Comparison of ENCODE assay signal across 8 cellular contexts in genomic region chr11:125625594-125626380, GRCh38. TPM values are rescaled to one million over a fixed set of nuclear protein-coding genes. Genes with fewer than 3 reads are reported as not detected.
DNase-seq lines count a peak whose midpoint lies in the region; ATAC-seq and TF ChIP-seq lines count a peak whose summit lies in the region.

No MANE protein-coding gene starts in this region.

- peak overlapping the region; percentile 94 for H2BK120ac ChIP-seq in IMR-90 (ENCODE audit: low read depth, low read length)

- TF ChIP-seq POLR2A in IMR-90 (IDR thresholded peaks at IDR 0.05; ENCODE audit: low read depth, low read length) = peak; percentile 78

- H2AFZ ChIP-seq in IMR-90 (replicated peaks; ENCODE audit: low read length, poor library complexity) = peak overlapping the region; percentile 98

- H3K4me3 ChIP-seq in IMR-90 (ENCODE audit: insufficient read depth, low read depth, low read length) = peak overlapping the region; percentile 72
- H3K4me3 ChIP-seq in muscle layer of duodenum (ENCODE audit: low read depth in 1 of 2, low read length in 2 of 2) = peak overlapping the region; percentile 91 to 96

- 1% methylated on average over 28 of the region's 60 CpGs; no CpG with 5 or more reads in 1 of the 2 experiments for WGBS in IMR-90 (ENCODE audit: extremely low coverage in 2 of 2, insufficient read length in 1 of 2), 2 experiments

- H3K9ac ChIP-seq in IMR-90 (ENCODE audit: low read depth, low read length) = peak overlapping the region; percentile 92

- peak overlapping the region; percentile 97 for H2BK5ac ChIP-seq in IMR-90 (ENCODE audit: low read depth, low read length, poor library complexity, severe bottlenecking)

- peak overlapping the region; percentile 96 for H4K91ac ChIP-seq in IMR-90 (ENCODE audit: insufficient read depth, low read depth, low read length)

- peak overlapping the region; percentile 99 for H3K14ac ChIP-seq in IMR-90 (replicated peaks; ENCODE audit: low read depth, low read length)

- H3K23ac ChIP-seq in IMR-90 (ENCODE audit: low read depth, low read length) = peak overlapping the region; percentile 95

- 0 out of 2 replicates have a peak, but pooled peaks cover 2% of the 10 kb centered on the region for H3K9me1 ChIP-seq in IMR-90 (ENCODE audit: insufficient read depth, low read length)

- peaks cover 3% of the 10 kb centered on the region for H3K36me3 ChIP-seq in IMR-90 (ENCODE audit: control insufficient read depth, insufficient read depth, low read length)
- H3K36me3 ChIP-seq in muscle layer of duodenum (ENCODE audit: control insufficient read depth in 1 of 2, insufficient read depth in 2 of 2, low read length in 2 of 2) = peaks cover 8 to 10% of the 10 kb centered on the region in 2 donors

- no peaks in the 10 kb centered on the region for H3K9me3 Mint-ChIP-seq in activated T-cell treated with anti-CD3 and anti-CD28 coated beads, Interleukin-2, amount 50 U/mL, for 4 hours

- TF ChIP-seq RAD21 in IMR-90 (IDR thresholded peaks at IDR 0.05; ENCODE audit: low read length) = no peak

- no peaks in the 10 kb centered on the region for H3K9me3 ChIP-seq in IMR-90 (ENCODE audit: control insufficient read depth, insufficient read depth, low read length)
- H3K9me3 ChIP-seq in muscle layer of duodenum (ENCODE audit: control insufficient read depth in 1 of 2, low read length in 2 of 2) = no peaks in the 10 kb centered on the region

- CTCF ChIA-PET in IMR-90 (lab: Yijun Ruan, JAX) = no interaction called here

- H3K4ac ChIP-seq in IMR-90 (ENCODE audit: low read depth, low read length) = peak overlapping the region; percentile 98

- H3K4me1 ChIP-seq in IMR-90 (ENCODE audit: control insufficient read depth, insufficient read depth, low read length) (peaks cover 8% of the 10 kb centered on the region), muscle layer of duodenum (ENCODE audit: control insufficient read depth in 1 of 2, insufficient read depth in 2 of 2, low read length in 2 of 2) (peaks cover 9 to 16% of the 10 kb centered on the region in 2 donors)

- peak overlapping the region; percentile 97 for H3K4me3 Mint-ChIP-seq in activated T-cell treated with anti-CD3 and anti-CD28 coated beads, Interleukin-2, amount 50 U/mL, for 4 hours

- in situ Hi-C loops in IMR-90 (cut with MboI; ENCODE audit: low sequenced_read_pairs) = loop anchor here (10.0 kb wide), 1 partner anchor 249 kb away; no protein-coding TSS in a partner anchor

- dilution Hi-C loops in IMR-90 (cut with HindIII; ENCODE audit: low sequenced_read_pairs, unreplicated experiment) = no loop called here

- no peaks in the 10 kb centered on the region for H3K27me3 Mint-ChIP-seq in activated T-cell treated with anti-CD3 and anti-CD28 coated beads, Interleukin-2, amount 50 U/mL, for 4 hours (ENCODE audit: low read depth)

- peaks cover 17% of the 10 kb centered on the region for H3K4me1 Mint-ChIP-seq in activated T-cell treated with anti-CD3 and anti-CD28 coated beads, Interleukin-2, amount 50 U/mL, for 4 hours (ENCODE audit: low read depth)

- peaks cover 11 to 48% of the 10 kb centered on the region in 2 experiments; a peak in 3 of 4 replicates for H3K79me1 ChIP-seq in IMR-90 (ENCODE audit: low read depth in 1 of 2, low read length in 2 of 2)

- peak overlapping the region; percentile 96 for H3K56ac ChIP-seq in IMR-90 (ENCODE audit: extremely low read depth, insufficient read depth, low read length)

- no TSS peak for BruUV-seq in IMR-90 (replicated peaks; lab: Mats Ljungman, UMichigan)

- peak overlapping the region; percentile 90 for H3K18ac ChIP-seq in IMR-90 (ENCODE audit: low read depth, low read length)

- H3K36me3 Mint-ChIP-seq in activated T-cell treated with anti-CD3 and anti-CD28 coated beads, Interleukin-2, amount 50 U/mL, for 4 hours (ENCODE audit: insufficient read depth) = peaks cover 4% of the 10 kb centered on the region

- H4K8ac ChIP-seq in IMR-90 (ENCODE audit: low read depth in 2 of 2, low read length in 2 of 2) = peak overlapping the region; percentile 91 to 99

- peak; percentile 80 for ATAC-seq in GM21529 (IDR thresholded peaks at IDR 0.05; ENCODE audit: unreplicated experiment)
- peak; percentile 73 for ATAC-seq in IMR-90 (ENCODE audit: low read depth)
- ATAC-seq in activated T-cell treated with anti-CD3 and anti-CD28 coated beads, Interleukin-2, amount 50 U/mL, for 4 hours = peak; percentile 94 to 95
- peak; percentile 92 for ATAC-seq in esophagus mucosa

- no peak for TF ChIP-seq CTCF in IMR-90 (conservative IDR thresholded peaks at IDR 0.05; ENCODE audit: low read depth, low read length)

- H2BK20ac ChIP-seq in IMR-90 (ENCODE audit: low read depth, low read length) = peak overlapping the region; percentile 57

- H2BK15ac ChIP-seq in IMR-90 (ENCODE audit: low read depth, low read length) = no peak overlapping the region; the same call in 2 of the 3 replicates

- peak overlapping the region; percentile 95 for H3K4me2 ChIP-seq in IMR-90 (ENCODE audit: low read depth, low read length)

- no peaks in the 10 kb centered on the region for H4K20me1 ChIP-seq in IMR-90 (ENCODE audit: insufficient read depth, low read length)

- H3K27ac ChIP-seq in IMR-90 (ENCODE audit: insufficient read depth, low read length) (peak overlapping the region; percentile 95), muscle layer of duodenum (ENCODE audit: low read length) (peak overlapping the region; percentile 95)

- peak overlapping the region; percentile 91 for H4K5ac ChIP-seq in IMR-90 (ENCODE audit: low read depth, low read length)

- no peaks in the 10 kb centered on the region for H3K27me3 ChIP-seq in IMR-90 (ENCODE audit: control insufficient read depth, insufficient read depth, low read length)
- no peaks in the 10 kb centered on the region for H3K27me3 ChIP-seq in muscle layer of duodenum (ENCODE audit: low read depth, low read length)

- DNase-seq in DMS153 (lab: John Stamatoyannopoulos, UW) (peak; percentile 82), IMR-90 (peak; percentile 85), OCI-M2 (lab: John Stamatoyannopoulos, UW; ENCODE audit: unreplicated experiment) (peak; percentile 53)
- peak; percentile 77 for DNase-seq in activated T-cell treated with anti-CD3 and anti-CD28 coated beads, Interleukin-2, amount 50 U/mL, for 4 hours
- DNase-seq in stimulated activated CD8-positive, alpha-beta memory T cell treated with anti-CD3 and anti-CD28 coated beads, Interleukin-7, amount 100 ng/mL, for 24 hours (ENCODE audit: low read depth) = peak; percentile 81

- H2AK5ac ChIP-seq in IMR-90 (ENCODE audit: low read depth, low read length) = peak overlapping the region; percentile 76; the same call in 1 of the 2 replicates

- intact Hi-C loops in IMR-90 (cut with micrococcal nuclease) = loop anchor here (1.0 to 2.0 kb wide), 2 partner anchors 49 to 249 kb away; no protein-coding TSS in a partner anchor

- H2AK9ac ChIP-seq in IMR-90 (replicated peaks; ENCODE audit: low read depth, low read length, poor library complexity) = peak overlapping the region; percentile 99

- POLR2A ChIA-PET in IMR-90 (lab: Charles Lee; ENCODE audit: unreplicated experiment) = interaction anchor here (1.2 kb wide), 1 partner anchor 277 kb away, joined by 4 read pairs; the partner anchor contains the start of gene PUS3

TF ChIP-seq in IMR-90, 13 proteins besides CTCF, POLR2A, EP300 and RAD21 (continues in another document):
- TF ChIP-seq BHLHE40 (IDR thresholded peaks at IDR 0.05; ENCODE audit: low read depth, low read length) (no peak), MAZ (IDR thresholded peaks at IDR 0.05; ENCODE audit: borderline replicate concordance, low read depth, low read length) (peak; percentile 46; the same call in 1 of the 2 replicates), ELK1 (IDR thresholded peaks at IDR 0.05; ENCODE audit: borderline replicate concordance, low read depth, low read length) (no peak), MXI1 (IDR thresholded peaks at IDR 0.05; ENCODE audit: borderline replicate concordance, low read depth, low read length) (peak; percentile 82), CEBPB (IDR thresholded peaks at IDR 0.05; ENCODE audit: low read depth, low read length) (peak; percentile 64), MAFK (IDR thresholded peaks at IDR 0.05; ENCODE audit: low read depth, low read length) (no peak)

RNA-seq across cellular contexts. Expression of gene CHEK1, which starts 0.8 kb away (rescaled TPM):
- total RNA-seq in IMR-90 (2012; rRNA removed) (22.6 and 30.3 TPM in 2 replicates), esophagus mucosa (14.7 TPM)
- polyA plus RNA-seq in IMR-90 (2012; rRNA removed) = 15.9 and 16.0 TPM in 2 replicates
- polyA plus RNA-seq in IMR-90 (2012; cell fraction: cytosol; rRNA removed) = 2.7 and 6.0 TPM in 2 replicates
- 3.2 and 9.7 TPM in 2 replicates for polyA plus RNA-seq in IMR-90 (2012; cell fraction: nucleus; rRNA removed; ENCODE audit: low replicate concordance)
- 100 to 1,000 TPM in 2 of 3 donors, 10 to 100 TPM in 1; 93.4 to 134 (median 108) TPM for total RNA-seq in activated T-cell treated with anti-CD3 and anti-CD28 coated beads, Interleukin-2, amount 50 U/mL, for 4 hours

RNA-seq across cellular contexts. Expression of gene STT3A, which starts 33.1 kb away (rescaled TPM):
- 346 and 387 TPM in 2 replicates for total RNA-seq in IMR-90 (2012; rRNA removed)
- 180 and 184 TPM in 2 replicates for polyA plus RNA-seq in IMR-90 (2012; rRNA removed)
- 112 and 179 TPM in 2 replicates for polyA plus RNA-seq in IMR-90 (2012; cell fraction: cytosol; rRNA removed)
- 25.4 and 108 TPM in 2 replicates for polyA plus RNA-seq in IMR-90 (2012; cell fraction: nucleus; rRNA removed; ENCODE audit: low replicate concordance)
- 100 to 1,000 TPM; 124 to 148 (median 141) TPM for total RNA-seq in activated T-cell treated with anti-CD3 and anti-CD28 coated beads, Interleukin-2, amount 50 U/mL, for 4 hours
- 73.6 TPM for total RNA-seq in esophagus mucosa

RNA-seq across cellular contexts. Expression of gene ACRV1, which starts 54.9 kb away (rescaled TPM):
- total RNA-seq in IMR-90 (2012; rRNA removed) = not detected in 2 replicates
- polyA plus RNA-seq in IMR-90 (2012; rRNA removed) = not detected in 2 replicates
- polyA plus RNA-seq in IMR-90 (2012; cell fraction: cytosol; rRNA removed) = not detected in 2 replicates
- not detected in 2 replicates for polyA plus RNA-seq in IMR-90 (2012; cell fraction: nucleus; rRNA removed; ENCODE audit: low replicate concordance)
- total RNA-seq in activated T-cell treated with anti-CD3 and anti-CD28 coated beads, Interleukin-2, amount 50 U/mL, for 4 hours = not detected
- total RNA-seq in esophagus mucosa = not detected

RNA-seq across cellular contexts. Expression of gene EI24, which starts 56.5 kb away (rescaled TPM):
- total RNA-seq in IMR-90 (2012; rRNA removed) (95.9 and 122 TPM in 2 replicates), esophagus mucosa (77.2 TPM)
- 82.6 and 89.7 TPM in 2 replicates for polyA plus RNA-seq in IMR-90 (2012; rRNA removed)
- polyA plus RNA-seq in IMR-90 (2012; cell fraction: cytosol; rRNA removed) = 75.8 and 96.6 TPM in 2 replicates
- polyA plus RNA-seq in IMR-90 (2012; cell fraction: nucleus; rRNA removed; ENCODE audit: low replicate concordance) = 16.5 and 42.6 TPM in 2 replicates
- total RNA-seq in activated T-cell treated with anti-CD3 and anti-CD28 coated beads, Interleukin-2, amount 50 U/mL, for 4 hours = 10 to 100 TPM; 53.8 to 61.9 (median 57.2) TPM

Comparison
In these comparisons a context has a peak if more than half of its experiments do, and no peak if none do; other contexts are left out.
1. Peak in every context shown above with its lines: DNase-seq, ATAC-seq, H3K4me3 ChIP-seq and H3K27ac ChIP-seq.